12 cellular contexts compared by ENCODE assay signal in the genomic region with DNA sequence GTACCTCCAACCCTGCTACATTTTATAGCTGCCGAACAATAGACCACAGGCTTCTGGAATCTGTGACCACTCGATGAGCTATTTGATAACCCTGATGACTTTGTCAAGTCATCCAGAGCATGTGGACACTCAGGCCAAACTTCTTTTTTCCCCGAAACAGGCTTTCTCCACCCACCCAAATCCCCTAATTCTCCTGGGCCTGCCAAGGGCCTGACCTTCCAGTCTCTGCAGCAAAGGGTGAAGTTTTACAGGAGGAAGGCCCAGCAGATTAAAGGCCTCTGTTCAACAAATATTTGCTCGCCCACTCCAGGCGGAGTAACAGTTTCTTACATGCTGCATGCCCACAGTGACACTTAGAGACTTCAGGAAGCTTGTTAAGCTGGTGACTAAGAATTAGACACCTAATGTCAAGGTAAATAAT. TPM values are rescaled to one million over a fixed set of nuclear protein-coding genes. Genes with fewer than 3 reads are reported as not detected.
DNase-seq lines count a peak whose midpoint lies in the region; ATAC-seq and TF ChIP-seq lines count a peak whose summit lies in the region.
"Had no signal": no experiment of that assay in that cellular context is flagged by ENCODE, and none has a peak within 500 bp of the region (broad histone marks: within the 10 kb centered on the region; RNA-seq: fewer than 3 reads in every experiment).

No MANE protein-coding gene starts in this region.

- H3K36me3 Mint-ChIP-seq in activated naive CD4-positive, alpha-beta T cell treated with anti-CD3 and anti-CD28 coated beads, Interleukin-2, amount 10 ng/mL, durations not matched to agents 7 days and 5 days, result no peaks in the 10 kb centered on the region

- intact Hi-C loops in Right ventricle myocardium inferior (cut with DNase I) (loop anchor here (5.0 kb wide), 1 partner anchor 130 kb away; no protein-coding TSS in a partner anchor), upper lobe of right lung (cut with DNase I) (no loop called here)

- H3K27me3 ChIP-seq in cardiac muscle cell (no peaks in the 10 kb centered on the region), muscle layer of duodenum (ENCODE audit: low read depth, low read length) (no peaks in the 10 kb centered on the region), upper lobe of right lung (no peaks in the 10 kb centered on the region)

- H3K27ac Mint-ChIP-seq in activated naive CD4-positive, alpha-beta T cell treated with anti-CD3 and anti-CD28 coated beads, Interleukin-2, amount 10 ng/mL, durations not matched to agents 7 days and 5 days, result no peak overlapping the region

- CTCF ChIA-PET in activated naive CD4-positive, alpha-beta T cell treated with anti-CD3 and anti-CD28 coated beads, Interleukin-2, amount 10 ng/mL, durations not matched to agents 7 days and 5 days (lab: Charles Lee), result no interaction called here

- DNase-seq in cardiac muscle cell (ENCODE audit: low read depth in 1 of 2, low spot score in 1 of 2), result no peak
- DNase-seq in Right ventricle myocardium inferior (ENCODE audit: missing footprints), result no peak
- no peak for DNase-seq in caudate nucleus (lab: John Stamatoyannopoulos, UW)
- DNase-seq in upper lobe of right lung, result no peak
- no peak for DNase-seq in pons (ENCODE audit: low spot score)
- no peak for DNase-seq in activated naive CD4-positive, alpha-beta T cell treated with anti-CD3 and anti-CD28 coated beads, Interleukin-2, amount 10 ng/mL, durations not matched to agents 7 days and 5 days
- no peak for DNase-seq in NCI-H2029 (lab: John Stamatoyannopoulos, UW)
- DNase-seq: activated CD8-positive, alpha-beta memory T cell treated with anti-CD3 and anti-CD28 coated beads, Interleukin-2, amount 50 U/mL, for 4 hours; BE2C; NCI-H187 had no signal

- no peak overlapping the region for H3K4me3 Mint-ChIP-seq in activated naive CD4-positive, alpha-beta T cell treated with anti-CD3 and anti-CD28 coated beads, Interleukin-2, amount 10 ng/mL, durations not matched to agents 7 days and 5 days

- TF ChIP-seq CTCF in cardiac muscle cell (IDR thresholded peaks at IDR 0.05; ENCODE audit: low read depth, low read length), result no peak
- no peak for TF ChIP-seq CTCF in upper lobe of right lung (IDR thresholded peaks at IDR 0.05)

- H3K9me3 ChIP-seq in cardiac muscle cell (ENCODE audit: low read depth) (no peaks in the 10 kb centered on the region), muscle layer of duodenum (ENCODE audit: control insufficient read depth in 1 of 2, low read length in 2 of 2) (no peaks in the 10 kb centered on the region), upper lobe of right lung (no peaks in the 10 kb centered on the region)
- H3K9me3 ChIP-seq: BE2C had no signal

- H3K27ac ChIP-seq in cardiac muscle cell (peak overlapping the region; percentile 77), caudate nucleus (ENCODE audit: low read depth, low read length) (peak overlapping the region; percentile 78), muscle layer of duodenum (ENCODE audit: low read length) (peak overlapping the region; percentile 27), upper lobe of right lung (peak overlapping the region; percentile 90)

- H3K36me3 ChIP-seq in cardiac muscle cell (no peaks in the 10 kb centered on the region), muscle layer of duodenum (ENCODE audit: control insufficient read depth in 1 of 2, insufficient read depth in 2 of 2, low read length in 2 of 2) (no peaks in the 10 kb centered on the region), upper lobe of right lung (no peaks in the 10 kb centered on the region)
- H3K36me3 ChIP-seq: BE2C had no signal

- peaks cover 81% of the 10 kb centered on the region for H3K27me3 Mint-ChIP-seq in activated naive CD4-positive, alpha-beta T cell treated with anti-CD3 and anti-CD28 coated beads, Interleukin-2, amount 10 ng/mL, durations not matched to agents 7 days and 5 days

- H3K4me1 Mint-ChIP-seq in activated naive CD4-positive, alpha-beta T cell treated with anti-CD3 and anti-CD28 coated beads, Interleukin-2, amount 10 ng/mL, durations not matched to agents 7 days and 5 days, result peaks cover 7% of the 10 kb centered on the region

- H3K4me1 ChIP-seq in cardiac muscle cell (ENCODE audit: low read depth) (peaks cover 34% of the 10 kb centered on the region), muscle layer of duodenum (ENCODE audit: control insufficient read depth in 1 of 2, insufficient read depth in 2 of 2, low read length in 2 of 2) (peaks cover 0 to 21% of the 10 kb centered on the region in 2 donors), upper lobe of right lung (peaks cover 22% of the 10 kb centered on the region)
- H3K4me1 ChIP-seq: BE2C had no signal

- H3K4me3 ChIP-seq in cardiac muscle cell (peak overlapping the region; percentile 91), muscle layer of duodenum (ENCODE audit: low read depth in 1 of 2, low read length in 2 of 2) (peak overlapping the region in 1 of 2 donors; percentile 77), upper lobe of right lung (peak overlapping the region; percentile 68)
- H3K4me3 ChIP-seq: GM12878 had no signal

- no peaks in the 10 kb centered on the region for H3K9me3 Mint-ChIP-seq in activated naive CD4-positive, alpha-beta T cell treated with anti-CD3 and anti-CD28 coated beads, Interleukin-2, amount 10 ng/mL, durations not matched to agents 7 days and 5 days

- ATAC-seq in Right ventricle myocardium inferior, result no peak
- no peak for ATAC-seq in upper lobe of right lung
- ATAC-seq: GM12878 had no signal

RNA-seq across cellular contexts. Expression of a gene that starts 2.0 kb away (rescaled TPM):
- total RNA-seq in cardiac muscle cell, result 36.7 and 44.3 TPM in 2 replicates
- polyA plus RNA-seq in cardiac muscle cell, result 17.2 and 23.3 TPM in 2 replicates
- 25.6 TPM for total RNA-seq in Right ventricle myocardium inferior
- 67.6 TPM for total RNA-seq in upper lobe of right lung
- polyA plus RNA-seq: GM12878 had no signal

Comparison
In these comparisons a context has a peak if more than half of its experiments do, and no peak if none do; other contexts are left out.
1. H3K27ac ChIP-seq: peak in every context shown above with its lines; median percentile 90 in upper lobe of right lung; 78 in caudate nucleus; 77 in cardiac muscle cell; 27 in muscle layer of duodenum.